Comparison of ENCODE assay signal across 22 cellular contexts in the genomic region with DNA sequence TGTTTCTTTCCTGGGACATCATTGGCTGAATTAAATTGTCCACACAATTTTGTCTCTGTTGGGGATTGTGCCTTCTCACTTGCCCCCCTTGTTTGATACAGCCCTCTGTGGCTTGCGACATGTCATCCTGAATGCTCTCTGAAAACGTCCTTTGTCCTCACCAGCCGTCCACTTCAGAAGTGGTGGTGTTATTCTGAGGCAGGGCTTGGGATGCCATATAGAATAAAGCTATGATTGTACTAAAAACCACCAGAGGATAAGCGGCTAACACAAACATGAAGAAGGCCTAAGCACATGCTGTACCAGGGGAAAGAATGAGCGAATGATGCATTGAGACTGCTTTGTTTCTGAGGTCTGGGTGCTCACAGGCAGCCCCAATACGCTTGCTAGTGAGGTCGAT. TPM values are rescaled to one million over a fixed set of nuclear protein-coding genes. Genes with fewer than 3 reads are reported as not detected.
DNase-seq lines count a peak whose midpoint lies in the region; ATAC-seq and TF ChIP-seq lines count a peak whose summit lies in the region.
"Had no signal": no experiment of that assay in that cellular context is flagged by ENCODE, and none has a peak within 500 bp of the region (broad histone marks: within the 10 kb centered on the region; RNA-seq: fewer than 3 reads in every experiment).

No MANE protein-coding gene starts in this region.

- no peaks in the 10 kb centered on the region for H3K36me3 Mint-ChIP-seq in CD4-positive, alpha-beta memory T cell
- H3K36me3 Mint-ChIP-seq in WTC11 = no peaks in the 10 kb centered on the region
- H3K36me3 Mint-ChIP-seq in activated T-cell treated with anti-CD3 and anti-CD28 coated beads, Interleukin-2, amount 50 U/mL, for 72 hours (ENCODE audit: insufficient read depth in 2 of 2) = no peaks in the 10 kb centered on the region
- H3K36me3 Mint-ChIP-seq: mesothelial cell of epicardium had no signal

- peaks cover 31% of the 10 kb centered on the region for H3K4me1 ChIP-seq in CD4-positive, alpha-beta memory T cell (ENCODE audit: insufficient read depth, low read length)
- H3K4me1 ChIP-seq in colonic mucosa = peaks cover 4% of the 10 kb centered on the region

- no peak overlapping the region for H3K9ac ChIP-seq in colonic mucosa (ENCODE audit: low read depth in 2 of 2, low read length in 2 of 2)

- no peak for TF ChIP-seq CTCF in colonic mucosa (IDR thresholded peaks at IDR 0.05)
- no peak for TF ChIP-seq CTCF in WTC11 (IDR thresholded peaks at IDR 0.05)

- H3K4me3 ChIP-seq in CD4-positive, alpha-beta memory T cell (ENCODE audit: low read length in 2 of 2) = no peak overlapping the region
- H3K4me3 ChIP-seq in colonic mucosa = no peak overlapping the region
- H3K4me3 ChIP-seq: adrenal gland, suprapubic skin, vagina had no signal

- DNase-seq in CD4-positive, alpha-beta memory T cell = no peak
- DNase-seq in hypothalamus (lab: John Stamatoyannopoulos, UW) = peak in 40 of 51 donors; percentile 4 to 95 (median 66)
- DNase-seq in pons (ENCODE audit: low spot score) = peak; percentile 100
- DNase-seq in colonic mucosa = no peak
- DNase-seq in WTC11 (ENCODE audit: low spot score) = no peak
- no peak for DNase-seq in activated T-cell treated with anti-CD3 and anti-CD28 coated beads, Interleukin-2, amount 50 U/mL, for 72 hours
- DNase-seq in AML-193 (lab: John Stamatoyannopoulos, UW) = no peak
- DNase-seq: activated CD4-positive, alpha-beta T cell treated with anti-CD3 and anti-CD28 coated beads, Interleukin-2, amount 50 U/mL, for 48 hours; adrenal gland; erythroblast; HFFc6; NCI-H774; PC-3; retina; stimulated activated CD8-positive, alpha-beta memory T cell treated with anti-CD3 and anti-CD28 coated beads, Interleukin-4, amount 100 ng/mL, for 48 hours; WERI-Rb-1 had no signal

- H3K4me3 Mint-ChIP-seq in CD4-positive, alpha-beta memory T cell = no peak overlapping the region
- no peak overlapping the region for H3K4me3 Mint-ChIP-seq in WTC11
- H3K4me3 Mint-ChIP-seq in activated T-cell treated with anti-CD3 and anti-CD28 coated beads, Interleukin-2, amount 50 U/mL, for 72 hours = no peak overlapping the region
- H3K4me3 Mint-ChIP-seq: HFFc6; mesothelial cell of epicardium; T-helper 1 cell treated with Interleukin-12 subunit alpha and Interleukin-12 subunit beta and Interleukin-4 antibody, amounts not matched to agents 30 μg/mL and 1 μg/mL, for 36 hours had no signal

- H3K9me3 Mint-ChIP-seq in CD4-positive, alpha-beta memory T cell = no peaks in the 10 kb centered on the region
- no peaks in the 10 kb centered on the region for H3K9me3 Mint-ChIP-seq in WTC11
- no peaks in the 10 kb centered on the region for H3K9me3 Mint-ChIP-seq in activated T-cell treated with anti-CD3 and anti-CD28 coated beads, Interleukin-2, amount 50 U/mL, for 72 hours
- H3K9me3 Mint-ChIP-seq: HFFc6; mesothelial cell of epicardium; T-helper 1 cell treated with Interleukin-12 subunit alpha and Interleukin-12 subunit beta and Interleukin-4 antibody, amounts not matched to agents 30 μg/mL and 1 μg/mL, for 36 hours had no signal

- peak overlapping the region in 4 of 7 donors; percentile 2 to 95 (median 34) for H3K27ac Mint-ChIP-seq in CD4-positive, alpha-beta memory T cell
- H3K27ac Mint-ChIP-seq in WTC11 = no peak overlapping the region
- H3K27ac Mint-ChIP-seq in activated T-cell treated with anti-CD3 and anti-CD28 coated beads, Interleukin-2, amount 50 U/mL, for 72 hours = no peak overlapping the region
- H3K27ac Mint-ChIP-seq: HFFc6; mesothelial cell of epicardium; T-helper 1 cell treated with Interleukin-12 subunit alpha and Interleukin-12 subunit beta and Interleukin-4 antibody, amounts not matched to agents 30 μg/mL and 1 μg/mL, for 36 hours had no signal

- H3K27ac ChIP-seq in CD4-positive, alpha-beta memory T cell (ENCODE audit: low read depth, low read length) = no peak overlapping the region
- peak overlapping the region; percentile 98 for H3K27ac ChIP-seq in angular gyrus (ENCODE audit: low read depth, low read length)
- H3K27ac ChIP-seq in colonic mucosa = no peak overlapping the region
- H3K27ac ChIP-seq: adrenal gland, C4-2B, vagina, WERI-Rb-1 had no signal

- H3K27me3 Mint-ChIP-seq in CD4-positive, alpha-beta memory T cell = no peaks in the 10 kb centered on the region
- H3K27me3 Mint-ChIP-seq in WTC11 (ENCODE audit: low read depth) = peaks cover 10% of the 10 kb centered on the region
- no peaks in the 10 kb centered on the region for H3K27me3 Mint-ChIP-seq in activated T-cell treated with anti-CD3 and anti-CD28 coated beads, Interleukin-2, amount 50 U/mL, for 72 hours (ENCODE audit: low read depth)

- no peaks in the 10 kb centered on the region for H3K27me3 ChIP-seq in CD4-positive, alpha-beta memory T cell (ENCODE audit: insufficient read depth, low read length)
- H3K27me3 ChIP-seq in colonic mucosa = no peaks in the 10 kb centered on the region
- H3K27me3 ChIP-seq: adrenal gland, suprapubic skin, vagina had no signal

- CTCF ChIA-PET in CD4-positive, alpha-beta memory T cell (lab: Charles Lee; ENCODE audit: partially characterized antibody) = interaction anchor here (1.0 to 1.5 kb wide), 2 partner anchors 46 kb away, joined by 3 read pairs; no protein-coding TSS in a partner anchor
- CTCF ChIA-PET in WTC11 (lab: Charles Lee) = interaction anchor here (1.3 kb wide), 1 partner anchor 46 kb away, joined by 6 read pairs; no protein-coding TSS in a partner anchor

- ATAC-seq in WTC11 = no peak
- no peak for ATAC-seq in activated T-cell treated with anti-CD3 and anti-CD28 coated beads, Interleukin-2, amount 50 U/mL, for 72 hours (replicated peaks in 1 of 2)
- ATAC-seq: PC-3 had no signal

- no peaks in the 10 kb centered on the region for H3K36me3 ChIP-seq in CD4-positive, alpha-beta memory T cell (ENCODE audit: insufficient read depth, low read length)
- H3K36me3 ChIP-seq in colonic mucosa = no peaks in the 10 kb centered on the region
- H3K36me3 ChIP-seq: adrenal gland, suprapubic skin, vagina, WERI-Rb-1 had no signal

- peaks cover 23 to 47% (median 35%) of the 10 kb centered on the region in 4 donors for H3K4me1 Mint-ChIP-seq in CD4-positive, alpha-beta memory T cell
- peaks cover 20% of the 10 kb centered on the region for H3K4me1 Mint-ChIP-seq in WTC11
- peaks cover 40% of the 10 kb centered on the region for H3K4me1 Mint-ChIP-seq in activated T-cell treated with anti-CD3 and anti-CD28 coated beads, Interleukin-2, amount 50 U/mL, for 72 hours (ENCODE audit: low read depth)

- intact Hi-C loops in CD4-positive, alpha-beta memory T cell (cut with micrococcal nuclease) = no loop called here
- intact Hi-C loops in colonic mucosa (cut with DNase I) = no loop called here

- POLR2A ChIA-PET in CD4-positive, alpha-beta memory T cell (lab: Charles Lee; ENCODE audit: partially characterized antibody) = interaction anchor here (1.1 kb wide), 1 partner anchor 40 kb away, joined by 3 read pairs; no protein-coding TSS in a partner anchor
- POLR2A ChIA-PET in WTC11 (lab: Charles Lee) = interaction anchor here (0.6 to 0.7 kb wide), 2 partner anchors 30 to 339 kb away, joined by 3 to 5 read pairs; no protein-coding TSS in a partner anchor

- no peaks in the 10 kb centered on the region for H3K9me3 ChIP-seq in CD4-positive, alpha-beta memory T cell (ENCODE audit: control insufficient read depth in 1 of 2, low read length in 2 of 2)
- H3K9me3 ChIP-seq in colonic mucosa = no peaks in the 10 kb centered on the region
- H3K9me3 ChIP-seq: adrenal gland, suprapubic skin, vagina had no signal

TF ChIP-seq in WTC11, 78 proteins besides CTCF, POLR2A, EP300 and RAD21:
- TF ChIP-seq JAZF1 (CRISPR knock-in tag; IDR thresholded peaks at IDR 0.05) (no peak), NR1H2 (CRISPR knock-in tag; IDR thresholded peaks at IDR 0.05) (no peak), GABPB1 (CRISPR knock-in tag; IDR thresholded peaks at IDR 0.05) (no peak; the same call in 1 of the 2 replicates), TEAD1 (CRISPR knock-in tag; IDR thresholded peaks at IDR 0.05) (no peak), ZNF423 (CRISPR knock-in tag; IDR thresholded peaks at IDR 0.05) (no peak)
- TF ChIP-seq, protein P1, sequence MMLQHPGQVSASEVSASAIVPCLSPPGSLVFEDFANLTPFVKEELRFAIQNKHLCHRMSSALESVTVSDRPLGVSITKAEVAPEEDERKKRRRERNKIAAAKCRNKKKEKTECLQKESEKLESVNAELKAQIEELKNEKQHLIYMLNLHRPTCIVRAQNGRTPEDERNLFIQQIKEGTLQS (CRISPR knock-in tag; conservative IDR thresholded peaks at IDR 0.05) = no peak
- TF ChIP-seq, protein P2, sequence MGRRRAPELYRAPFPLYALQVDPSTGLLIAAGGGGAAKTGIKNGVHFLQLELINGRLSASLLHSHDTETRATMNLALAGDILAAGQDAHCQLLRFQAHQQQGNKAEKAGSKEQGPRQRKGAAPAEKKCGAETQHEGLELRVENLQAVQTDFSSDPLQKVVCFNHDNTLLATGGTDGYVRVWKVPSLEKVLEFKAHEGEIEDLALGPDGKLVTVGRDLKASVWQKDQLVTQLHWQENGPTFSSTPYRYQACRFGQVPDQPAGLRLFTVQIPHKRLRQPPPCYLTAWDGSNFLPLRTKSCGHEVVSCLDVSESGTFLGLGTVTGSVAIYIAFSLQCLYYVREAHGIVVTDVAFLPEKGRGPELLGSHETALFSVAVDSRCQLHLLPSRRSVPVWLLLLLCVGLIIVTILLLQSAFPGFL (CRISPR knock-in tag; IDR thresholded peaks at IDR 0.05; ENCODE audit: borderline replicate concordance) = no peak

RNA-seq across cellular contexts. Expression of a gene that starts 3.5 kb away (rescaled TPM):
- total RNA-seq in CD4-positive, alpha-beta memory T cell = 10 to 100 TPM; 10.8 to 10.9 TPM
- 1 to 10 TPM in 1 of 2 donors, under 1 TPM in 1; 0.73 to 3.9 TPM for polyA plus RNA-seq in CD4-positive, alpha-beta memory T cell
- total RNA-seq in colonic mucosa (10 to 100 TPM; 17.1 to 30.3 TPM), WTC11 (2021) (11.8 to 13.4 TPM (median 12.1 TPM) in 3 replicates)
- total RNA-seq in activated T-cell treated with anti-CD3 and anti-CD28 coated beads, Interleukin-2, amount 50 U/mL, for 72 hours = 1 to 10 TPM; 5.1 to 5.4 TPM

RNA-seq across cellular contexts. Expression of a gene that starts 29.2 kb away (rescaled TPM):
- 10 to 100 TPM; 25.2 to 33.4 TPM for total RNA-seq in CD4-positive, alpha-beta memory T cell
- 10 to 100 TPM; 43.0 to 44.6 TPM for polyA plus RNA-seq in CD4-positive, alpha-beta memory T cell
- total RNA-seq in colonic mucosa = 10 to 100 TPM; 26.1 to 36.1 TPM
- total RNA-seq in WTC11 (2021) = 16.0 to 19.1 TPM (median 16.7 TPM) in 3 replicates
- total RNA-seq in activated T-cell treated with anti-CD3 and anti-CD28 coated beads, Interleukin-2, amount 50 U/mL, for 72 hours = 10 to 100 TPM; 34.7 to 43.5 TPM

Comparison
In these comparisons a context has a peak if more than half of its experiments do, and no peak if none do; other contexts are left out.
1. DNase-seq: peak in hypothalamus (40 of 51) and pons (single experiment); none in CD4-positive, alpha-beta memory T cell (0 of 5), colonic mucosa (single experiment), WTC11 (single experiment), activated T-cell treated with anti-CD3 and anti-CD28 coated beads, Interleukin-2, amount 50 U/mL, for 72 hours (0 of 2) and AML-193 (0 of 2).
2. H3K27ac Mint-ChIP-seq: peak in CD4-positive, alpha-beta memory T cell (4 of 7); none in WTC11 (single experiment) and activated T-cell treated with anti-CD3 and anti-CD28 coated beads, Interleukin-2, amount 50 U/mL, for 72 hours (single experiment).